Comparison of ENCODE assay signal across 11 cellular contexts in genomic region chr1:224774378-224774777, GRCh38.
A peak's percentile ranks its signal among the peaks of the same experiment; 100 is the strongest.
DNase-seq lines count a peak whose midpoint lies in the region; ATAC-seq, FAIRE-seq and TF ChIP-seq lines count a peak whose summit lies in the region.
"Had no signal": no experiment of that assay in that cellular context is flagged by ENCODE, and none has a peak within 500 bp of the region (broad histone marks: within the 10 kb centered on the region; RNA-seq: fewer than 3 reads in every experiment).

No MANE protein-coding gene starts in this region.

- peak in 2 of 3 experiments; percentile 42 to 59; a peak in 4 of 6 replicates for TF ChIP-seq CTCF in GM12878 (IDR thresholded peaks at IDR 0.05 in 2 of 3, conservative IDR thresholded peaks at IDR 0.05 in 1 of 3; ENCODE audit: control insufficient read depth in 2 of 3, extremely low read depth in 1 of 3, insufficient read depth in 1 of 3, low read depth in 3 of 3, low read length in 3 of 3)
- TF ChIP-seq CTCF in upper lobe of right lung (IDR thresholded peaks at IDR 0.05) = peak; percentile 18

- peaks cover 12% of the 10 kb centered on the region for H3K27me3 Mint-ChIP-seq in activated naive CD8-positive, alpha-beta T cell treated with anti-CD3 and anti-CD28 coated beads, Interleukin-2, amount 50 U/mL, for 24 hours
- peaks cover 15% of the 10 kb centered on the region for H3K27me3 Mint-ChIP-seq in activated naive CD8-positive, alpha-beta T cell treated with anti-CD3 and anti-CD28 coated beads for 36 hours

- no peak overlapping the region for H2AFZ ChIP-seq in GM12878 (ENCODE audit: control insufficient read depth, low read depth, low read length)

- no peak for TF ChIP-seq EP300 in GM12878 (IDR thresholded peaks at IDR 0.05; ENCODE audit: borderline replicate concordance in 1 of 2, control insufficient read depth in 1 of 2, low read depth in 2 of 2, low read length in 2 of 2)

- POLR2A ChIA-PET in GM12878 (lab: Charles Lee) = no interaction called here

- H3K27me3 ChIP-seq in GM12878 (replicated peaks in 1 of 2; ENCODE audit: control insufficient read depth in 2 of 2, insufficient read depth in 2 of 2, low read length in 1 of 2) = no peaks in the 10 kb centered on the region
- no peaks in the 10 kb centered on the region for H3K27me3 ChIP-seq in upper lobe of right lung
- H3K27me3 ChIP-seq: BLaER1 treated with 17β-estradiol and CSF1 and Interleukin-3, amounts not matched to agents 10 nM and 100 nM had no signal

- H3K4me1 ChIP-seq in GM12878 (ENCODE audit: control insufficient read depth, insufficient read depth, low read length) (no peaks in the 10 kb centered on the region), upper lobe of right lung (peaks cover 9% of the 10 kb centered on the region)

- intact Hi-C loops in GM12878 (cut with micrococcal nuclease; ENCODE audit: unreplicated experiment) (no loop called here), upper lobe of right lung (cut with DNase I) (no loop called here)

- no TSS peak for BruUV-seq in GM12878 (replicated peaks; lab: Mats Ljungman, UMichigan)

- H3K36me3 Mint-ChIP-seq in activated naive CD8-positive, alpha-beta T cell treated with anti-CD3 and anti-CD28 coated beads, Interleukin-2, amount 50 U/mL, for 24 hours (ENCODE audit: low read depth) = no peaks in the 10 kb centered on the region
- no peaks in the 10 kb centered on the region for H3K36me3 Mint-ChIP-seq in activated naive CD8-positive, alpha-beta T cell treated with anti-CD3 and anti-CD28 coated beads for 36 hours

- no peaks in the 10 kb centered on the region for H3K9me3 ChIP-seq in GM12878 (replicated peaks; ENCODE audit: control insufficient read depth, insufficient read depth, low read length)
- no peaks in the 10 kb centered on the region for H3K9me3 ChIP-seq in upper lobe of right lung
- H3K9me3 ChIP-seq: BLaER1 treated with 17β-estradiol and CSF1 and Interleukin-3, amounts not matched to agents 10 nM and 100 nM had no signal

- CTCF ChIA-PET in GM12878 (lab: Yijun Ruan, JAX) = interaction anchor here (0.8 to 2.4 kb wide), 7 partner anchors 8 to 95 kb away, joined by 3 to 16 read pairs (median 3); no protein-coding TSS in a partner anchor

- no peak for FAIRE-seq in GM12878 (lab: Jason Lieb, UNC)

- no peaks in the 10 kb centered on the region for H3K9me3 Mint-ChIP-seq in activated naive CD8-positive, alpha-beta T cell treated with anti-CD3 and anti-CD28 coated beads, Interleukin-2, amount 50 U/mL, for 24 hours
- no peaks in the 10 kb centered on the region for H3K9me3 Mint-ChIP-seq in activated naive CD8-positive, alpha-beta T cell treated with anti-CD3 and anti-CD28 coated beads for 36 hours

- H3K4me1 Mint-ChIP-seq in activated naive CD8-positive, alpha-beta T cell treated with anti-CD3 and anti-CD28 coated beads, Interleukin-2, amount 50 U/mL, for 24 hours = no peaks in the 10 kb centered on the region
- H3K4me1 Mint-ChIP-seq in activated naive CD8-positive, alpha-beta T cell treated with anti-CD3 and anti-CD28 coated beads for 36 hours = no peaks in the 10 kb centered on the region

- no peak overlapping the region for H3K4me3 ChIP-seq in GM12878
- H3K4me3 ChIP-seq in upper lobe of right lung = no peak overlapping the region
- H3K4me3 ChIP-seq: BLaER1 treated with 17β-estradiol and CSF1 and Interleukin-3, amounts not matched to agents 10 nM and 100 nM had no signal

- peak; percentile 46 for ATAC-seq in activated naive CD8-positive, alpha-beta T cell treated with anti-CD3 and anti-CD28 coated beads, Interleukin-2, amount 50 U/mL, for 24 hours
- ATAC-seq in HG03095 (IDR thresholded peaks at IDR 0.05; ENCODE audit: unreplicated experiment) = peak; percentile 69
- peak; percentile 91 for ATAC-seq in GM12878
- peak; percentile 88 for ATAC-seq in upper lobe of right lung
- ATAC-seq in activated CD4-positive, CD25-positive, alpha-beta regulatory T cell treated with anti-CD3 and anti-CD28 coated beads, Interleukin-2, amount 50 U/mL, for 24 hours = no peak

- H3K27ac ChIP-seq in GM12878 (ENCODE audit: control insufficient read depth, insufficient read depth) = no peak overlapping the region
- H3K27ac ChIP-seq in upper lobe of right lung = no peak overlapping the region
- H3K27ac ChIP-seq: BLaER1 treated with 17β-estradiol and CSF1 and Interleukin-3, amounts not matched to agents 10 nM and 100 nM had no signal

- no peaks in the 10 kb centered on the region for H3K36me3 ChIP-seq in GM12878 (ENCODE audit: control insufficient read depth in 2 of 2, insufficient read depth in 2 of 2, low read length in 1 of 2)
- H3K36me3 ChIP-seq in upper lobe of right lung = no peaks in the 10 kb centered on the region
- H3K36me3 ChIP-seq: BLaER1 treated with 17β-estradiol and CSF1 and Interleukin-3, amounts not matched to agents 10 nM and 100 nM had no signal

- TF ChIP-seq POLR2A in GM12878 (IDR thresholded peaks at IDR 0.05; ENCODE audit: low read depth, low read length) = no peak

- H3K27ac Mint-ChIP-seq in activated naive CD8-positive, alpha-beta T cell treated with anti-CD3 and anti-CD28 coated beads, Interleukin-2, amount 50 U/mL, for 24 hours = no peak overlapping the region
- no peak overlapping the region for H3K27ac Mint-ChIP-seq in activated naive CD8-positive, alpha-beta T cell treated with anti-CD3 and anti-CD28 coated beads for 36 hours

- RAD21 ChIA-PET in GM12878 (lab: Charles Lee; ENCODE audit: unreplicated experiment) = interaction anchor here (1.1 to 2.1 kb wide), 3 partner anchors 38 to 120 kb away, joined by 3 to 6 read pairs (median 4); no protein-coding TSS in a partner anchor

- H3K4me3 Mint-ChIP-seq in activated naive CD8-positive, alpha-beta T cell treated with anti-CD3 and anti-CD28 coated beads, Interleukin-2, amount 50 U/mL, for 24 hours = no peak overlapping the region
- no peak overlapping the region for H3K4me3 Mint-ChIP-seq in activated naive CD8-positive, alpha-beta T cell treated with anti-CD3 and anti-CD28 coated beads for 36 hours

- SMC1A ChIA-PET in GM12878 (lab: Charles Lee; ENCODE audit: uncharacterized antibody, unreplicated experiment) = interaction anchor here (0.7 to 3.1 kb wide), 13 partner anchors 9 to 132 kb away, joined by 3 to 16 read pairs (median 4); no protein-coding TSS in a partner anchor

- no peak overlapping the region for H3K4me2 ChIP-seq in GM12878 (ENCODE audit: control insufficient read depth, insufficient read depth)

- no peak overlapping the region for H3K9ac ChIP-seq in GM12878 (ENCODE audit: control insufficient read depth, insufficient read depth, low read length)
- H3K9ac ChIP-seq: BLaER1 treated with 17β-estradiol and CSF1 and Interleukin-3, amounts not matched to agents 10 nM and 100 nM had no signal

- no peaks in the 10 kb centered on the region for H3K79me2 ChIP-seq in GM12878 (ENCODE audit: control insufficient read depth, insufficient read depth, low read length)

- in situ Hi-C loops in GM12878 (cut with MboI) = no loop called here

- no peaks in the 10 kb centered on the region for H4K20me1 ChIP-seq in GM12878 (ENCODE audit: control insufficient read depth, insufficient read depth)
- H4K20me1 ChIP-seq: BLaER1 treated with 17β-estradiol and CSF1 and Interleukin-3, amounts not matched to agents 10 nM and 100 nM had no signal

- peak; percentile 52 for TF ChIP-seq RAD21 in GM12878 (IDR thresholded peaks at IDR 0.05; ENCODE audit: insufficient read depth, low read depth, low read length)

- no peak for DNase-seq in activated naive CD8-positive, alpha-beta T cell treated with anti-CD3 and anti-CD28 coated beads, Interleukin-2, amount 50 U/mL, for 24 hours
- no peak for DNase-seq in activated naive CD8-positive, alpha-beta T cell treated with anti-CD3 and anti-CD28 coated beads for 36 hours
- no peak for DNase-seq in GM12878 (ENCODE audit: low read depth, low spot score)
- no peak for DNase-seq in upper lobe of right lung
- no peak for DNase-seq in stimulated activated CD4-positive, alpha-beta T cell treated with anti-CD3 and anti-CD28 coated beads, Interleukin-12 subunit alpha, Interleukin-12 subunit beta, amount 100 ng/mL, for 4 hours
- DNase-seq in NCI-H524 treated with DMSO at 0.1 percent for 48 hours (lab: John Stamatoyannopoulos, UW) = no peak
- DNase-seq: NCI-H1436 treated with DMSO at 0.1 percent for 48 hours, occipital lobe had no signal

- WGBS in GM12878 (ENCODE audit: insufficient coverage, insufficient replicate concordance, low lambda C conversion rate, missing lambda C conversion rate) = 46% methylated on average over 2 of the region's 2 CpGs

TF ChIP-seq in GM12878, 131 proteins besides CTCF, POLR2A, EP300 and RAD21:
- TF ChIP-seq E2F4 (IDR thresholded peaks at IDR 0.05; ENCODE audit: low read depth, low read length) (no peak), SPI1 (IDR thresholded peaks at IDR 0.05; ENCODE audit: borderline replicate concordance, insufficient read depth, low read depth, low read length) (peak; percentile 33; the same call in 1 of the 2 replicates), ASH2L (IDR thresholded peaks at IDR 0.05; ENCODE audit: borderline replicate concordance, low read depth) (no peak), SMC3 (IDR thresholded peaks at IDR 0.05; ENCODE audit: borderline replicate concordance, low read length) (peak; percentile 35; the same call in 1 of the 2 replicates)

Comparison
In these comparisons a context has a peak if more than half of its experiments do, and no peak if none do; other contexts are left out.
1. ATAC-seq: peak in activated naive CD8-positive, alpha-beta T cell treated with anti-CD3 and anti-CD28 coated beads, Interleukin-2, amount 50 U/mL, for 24 hours (single experiment), HG03095 (single experiment), GM12878 (single experiment) and upper lobe of right lung (single experiment); none in activated CD4-positive, CD25-positive, alpha-beta regulatory T cell treated with anti-CD3 and anti-CD28 coated beads, Interleukin-2, amount 50 U/mL, for 24 hours (0 of 2).